17 cellular contexts compared by ENCODE assay signal in the genomic region with DNA sequence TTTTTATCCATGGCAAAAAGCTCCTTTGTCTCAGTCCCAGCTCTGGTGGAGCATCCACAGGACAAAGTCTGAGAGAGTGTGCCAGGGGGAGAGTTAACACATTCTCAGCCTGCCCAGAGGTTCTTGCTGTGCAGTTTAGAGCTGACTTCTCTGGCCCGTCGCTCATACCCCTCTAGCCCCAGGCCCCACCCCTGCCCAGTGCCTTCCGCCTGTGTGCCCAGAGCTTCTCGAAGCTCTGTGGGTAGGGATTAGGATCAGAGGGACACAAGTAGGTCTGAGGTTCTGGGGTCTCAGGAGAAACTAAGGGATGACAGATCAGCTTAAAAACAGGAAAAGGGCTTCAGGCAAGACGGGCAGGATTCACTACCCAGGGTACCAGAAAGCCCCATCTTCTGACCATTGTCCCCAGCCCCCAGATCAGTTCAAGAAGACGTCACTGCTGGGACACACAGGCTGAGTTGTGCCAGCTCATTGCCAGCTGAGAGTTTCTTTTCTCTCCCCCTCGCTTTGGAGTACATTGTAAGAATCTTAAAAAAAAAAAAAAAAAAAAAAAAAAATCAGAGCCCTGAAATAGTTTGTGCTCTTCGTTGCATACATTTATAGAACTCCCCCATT.
DNase-seq lines count a peak whose midpoint lies in the region; ATAC-seq, FAIRE-seq and TF ChIP-seq lines count a peak whose summit lies in the region.
"Had no signal": no experiment of that assay in that cellular context is flagged by ENCODE, and none has a peak within 500 bp of the region (broad histone marks: within the 10 kb centered on the region; RNA-seq: fewer than 3 reads in every experiment).

No MANE protein-coding gene starts in this region.

- H3K27ac ChIP-seq in dorsolateral prefrontal cortex (peak overlapping the region in 6 of 59 donors; percentile 19 to 50 (median 24)), hepatocyte (no peak overlapping the region)
- H3K27ac ChIP-seq: A549, C4-2B had no signal

- intact Hi-C loops in activated naive CD4-positive, alpha-beta T cell treated with anti-CD3 and anti-CD28 coated beads for 36 hours (cut with micrococcal nuclease): loop anchor here (1.0 kb wide), 4 partner anchors 31 to 340 kb away; no protein-coding TSS in a partner anchor
- intact Hi-C loops in dorsolateral prefrontal cortex (cut with DNase I): loop anchor here (2.0 kb wide), 2 partner anchors 85 to 209 kb away; partner anchors contain the start of gene SAMD4A (in 1 of the 2)

- no peak overlapping the region for H3K4me2 ChIP-seq in hepatocyte
- H3K4me2 ChIP-seq: A549 had no signal

- no peaks in the 10 kb centered on the region for H3K27me3 ChIP-seq in dorsolateral prefrontal cortex
- no peaks in the 10 kb centered on the region for H3K27me3 ChIP-seq in hepatocyte

- ATAC-seq in GM18868 (IDR thresholded peaks at IDR 0.05; ENCODE audit: unreplicated experiment): no peak
- ATAC-seq: A549, esophagus mucosa had no signal

- WGBS in hepatocyte (ENCODE audit: low lambda C conversion rate, missing lambda C conversion rate): 94% methylated on average over 8 of the region's 8 CpGs

- CTCF ChIA-PET in activated naive CD4-positive, alpha-beta T cell treated with anti-CD3 and anti-CD28 coated beads for 36 hours (lab: Charles Lee): interaction anchor here (0.6 to 5.7 kb wide), 22 partner anchors 10 to 286 kb away, joined by 3 to 217 read pairs (median 5); partner anchors contain the start of genes GCH1 and SAMD4A

- no peaks in the 10 kb centered on the region for H3K36me3 ChIP-seq in hepatocyte (replicated peaks; ENCODE audit: insufficient read depth, low read depth)

- peaks cover 53% of the 10 kb centered on the region for H3K4me1 Mint-ChIP-seq in activated naive CD4-positive, alpha-beta T cell treated with anti-CD3 and anti-CD28 coated beads for 36 hours (ENCODE audit: low read depth)
- H3K4me1 Mint-ChIP-seq in chondrocyte (ENCODE audit: low read depth): peaks cover 49% of the 10 kb centered on the region
- peaks cover 53% of the 10 kb centered on the region for H3K4me1 Mint-ChIP-seq in osteocyte (ENCODE audit: unreplicated experiment)

- H3K4me3 ChIP-seq in dorsolateral prefrontal cortex (no peak overlapping the region), hepatocyte (no peak overlapping the region)
- H3K4me3 ChIP-seq: A549 had no signal

- DNase-seq in activated naive CD4-positive, alpha-beta T cell treated with anti-CD3 and anti-CD28 coated beads for 36 hours: peak; percentile 8
- DNase-seq in activated naive CD4-positive, alpha-beta T cell treated with Interleukin-2 at 50 U/mL for 16 hours: no peak
- DNase-seq in GM12891 (ENCODE audit: insufficient read length, low spot score) (no peak), chondrocyte (ENCODE audit: low spot score) (no peak), osteocyte (ENCODE audit: extremely low spot score, unreplicated experiment) (no peak), dorsolateral prefrontal cortex (no peak), hepatocyte (ENCODE audit: low spot score) (no peak)
- DNase-seq: activated CD4-positive, CD25-positive, alpha-beta regulatory T cell treated with anti-CD3 and anti-CD28 coated beads, Interleukin-2, amount 50 U/mL, for 72 hours; activated CD8-positive, alpha-beta memory T cell treated with anti-CD3 and anti-CD28 coated beads for 24 hours; effector CD4-positive, alpha-beta T cell; NCI-H2081 treated with DMSO at 0.1 percent for 48 hours; NCI-H446 treated with DMSO at 0.1 percent for 48 hours had no signal

- no peaks in the 10 kb centered on the region for H3K79me2 ChIP-seq in hepatocyte

- H4K20me1 ChIP-seq in hepatocyte (ENCODE audit: insufficient read depth, poor library complexity, severe bottlenecking): no peaks in the 10 kb centered on the region

- H2AFZ ChIP-seq in hepatocyte: no peak overlapping the region

- H3K27me3 Mint-ChIP-seq in activated naive CD4-positive, alpha-beta T cell treated with anti-CD3 and anti-CD28 coated beads for 36 hours (ENCODE audit: low read depth): peaks cover 2% of the 10 kb centered on the region
- H3K27me3 Mint-ChIP-seq in chondrocyte (ENCODE audit: low read depth) (no peaks in the 10 kb centered on the region), osteocyte (ENCODE audit: unreplicated experiment) (no peaks in the 10 kb centered on the region)

- no peaks in the 10 kb centered on the region for H3K9me3 Mint-ChIP-seq in activated naive CD4-positive, alpha-beta T cell treated with anti-CD3 and anti-CD28 coated beads for 36 hours
- H3K9me3 Mint-ChIP-seq in chondrocyte (ENCODE audit: low read depth) (no peaks in the 10 kb centered on the region), osteocyte (ENCODE audit: unreplicated experiment) (no peaks in the 10 kb centered on the region)

- no peaks in the 10 kb centered on the region for H3K9me2 ChIP-seq in hepatocyte (replicated peaks; ENCODE audit: insufficient read depth)

- peaks cover 11% of the 10 kb centered on the region for H3K4me1 ChIP-seq in hepatocyte (ENCODE audit: insufficient read depth)

- no peak overlapping the region for H3K4me3 Mint-ChIP-seq in activated naive CD4-positive, alpha-beta T cell treated with anti-CD3 and anti-CD28 coated beads for 36 hours
- no peak overlapping the region for H3K4me3 Mint-ChIP-seq in chondrocyte (ENCODE audit: unreplicated experiment)
- H3K4me3 Mint-ChIP-seq in osteocyte (ENCODE audit: unreplicated experiment): no peak overlapping the region

- FAIRE-seq in GM12891 (lab: Jason Lieb, UNC): peak; percentile 26
- FAIRE-seq: A549, RCC 7860 had no signal

- H3K27ac Mint-ChIP-seq in activated naive CD4-positive, alpha-beta T cell treated with anti-CD3 and anti-CD28 coated beads for 36 hours: peak overlapping the region; percentile 9
- H3K27ac Mint-ChIP-seq in chondrocyte (ENCODE audit: unreplicated experiment): peak overlapping the region; percentile 81
- H3K27ac Mint-ChIP-seq in osteocyte (ENCODE audit: unreplicated experiment): peak overlapping the region; percentile 72

- no peaks in the 10 kb centered on the region for H3K9me3 ChIP-seq in hepatocyte (ENCODE audit: low read depth)
- H3K9me3 ChIP-seq: A549 had no signal

- no peaks in the 10 kb centered on the region for H3K36me3 Mint-ChIP-seq in activated naive CD4-positive, alpha-beta T cell treated with anti-CD3 and anti-CD28 coated beads for 36 hours (ENCODE audit: low read depth)
- H3K36me3 Mint-ChIP-seq in chondrocyte (ENCODE audit: low read depth): peaks cover 16% of the 10 kb centered on the region
- peaks cover 12% of the 10 kb centered on the region for H3K36me3 Mint-ChIP-seq in osteocyte (ENCODE audit: unreplicated experiment)

- no peak for TF ChIP-seq POLR2A in GM12891 (IDR thresholded peaks at IDR 0.05; ENCODE audit: low read depth, low read length)

- no peak for TF ChIP-seq CTCF in chondrocyte (IDR thresholded peaks at IDR 0.05)
- TF ChIP-seq CTCF in osteocyte (IDR thresholded peaks at IDR 0.05): no peak
- TF ChIP-seq CTCF in dorsolateral prefrontal cortex (IDR thresholded peaks at IDR 0.05 in 54 of 56, conservative IDR thresholded peaks at IDR 0.05 in 2 of 56; ENCODE audit: low read depth in 1 of 56, partially characterized antibody in 56 of 56): no peak
- no peak for TF ChIP-seq CTCF in hepatocyte (IDR thresholded peaks at IDR 0.05; ENCODE audit: poor library complexity)

TF ChIP-seq in GM12891, 5 proteins besides CTCF, POLR2A, EP300 and RAD21:
- TF ChIP-seq POU2F2 (IDR thresholded peaks at IDR 0.05; ENCODE audit: low read depth, low read length) (no peak), SPI1 (IDR thresholded peaks at IDR 0.05; ENCODE audit: low read depth, low read length) (no peak), POLR2AphosphoS5 (IDR thresholded peaks at IDR 0.05; ENCODE audit: low read depth, low read length) (no peak), TAF1 (IDR thresholded peaks at IDR 0.05; ENCODE audit: low read depth, low read length) (no peak), PAX5 (IDR thresholded peaks at IDR 0.05; ENCODE audit: insufficient read depth, low read length, severe bottlenecking) (no peak)

Comparison
In these comparisons a context has a peak if more than half of its experiments do, and no peak if none do; other contexts are left out.
1. H3K27ac Mint-ChIP-seq: peak in every context shown above with its lines; median percentile 81 in chondrocyte; 72 in osteocyte; 9 in activated naive CD4-positive, alpha-beta T cell treated with anti-CD3 and anti-CD28 coated beads for 36 hours.